9 cellular contexts compared by ENCODE assay signal in the genomic region with DNA sequence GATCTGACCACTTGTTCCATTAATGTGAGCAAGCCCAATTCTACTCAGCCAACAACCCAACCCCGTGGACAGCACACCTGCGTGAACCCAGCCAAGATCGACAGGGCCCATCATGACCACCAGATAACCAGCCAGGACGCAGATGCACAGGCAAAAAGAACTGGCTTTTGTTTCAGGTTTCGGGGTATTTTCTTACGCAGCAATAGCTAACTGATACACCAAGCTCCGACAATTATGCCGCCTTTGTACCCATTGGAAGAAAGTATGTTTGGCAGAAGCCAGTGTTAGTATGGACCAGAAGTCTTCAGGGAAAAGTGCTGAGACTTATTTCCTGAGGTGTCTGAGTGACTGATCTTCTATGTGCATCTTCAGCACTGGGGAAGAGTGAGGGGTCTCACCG. TPM values are rescaled to one million over a fixed set of nuclear protein-coding genes. Genes with fewer than 3 reads are reported as not detected.
"Had no signal": no experiment of that assay in that cellular context is flagged by ENCODE, and none has a peak within 500 bp of the region (broad histone marks: within the 10 kb centered on the region; RNA-seq: fewer than 3 reads in every experiment).

No MANE protein-coding gene starts in this region.

- H3K27ac ChIP-seq: HL-60, KMS-11 had no signal

- H3K4me3 ChIP-seq: K562 had no signal

- ATAC-seq: K562 had no signal

- FAIRE-seq: K562 had no signal

- H3K27ac Mint-ChIP-seq: IgD-negative memory B cell had no signal

- DNase-seq: IMR-90, Karpas-422, KBM-7, KG1 had no signal

- H3K9ac ChIP-seq: KMS-11 had no signal

- H3K4me3 Mint-ChIP-seq: IgD-negative memory B cell had no signal

- H3K4me2 ChIP-seq: KMS-11 had no signal

RNA-seq across cellular contexts. Expression of a gene that starts 6.0 kb away (rescaled TPM):
- total RNA-seq: HT-29, K562 had no signal
- polyA plus RNA-seq: IgD-negative memory B cell, K562 had no signal
